1 cellular context compared by ENCODE assay signal in the genomic region with DNA sequence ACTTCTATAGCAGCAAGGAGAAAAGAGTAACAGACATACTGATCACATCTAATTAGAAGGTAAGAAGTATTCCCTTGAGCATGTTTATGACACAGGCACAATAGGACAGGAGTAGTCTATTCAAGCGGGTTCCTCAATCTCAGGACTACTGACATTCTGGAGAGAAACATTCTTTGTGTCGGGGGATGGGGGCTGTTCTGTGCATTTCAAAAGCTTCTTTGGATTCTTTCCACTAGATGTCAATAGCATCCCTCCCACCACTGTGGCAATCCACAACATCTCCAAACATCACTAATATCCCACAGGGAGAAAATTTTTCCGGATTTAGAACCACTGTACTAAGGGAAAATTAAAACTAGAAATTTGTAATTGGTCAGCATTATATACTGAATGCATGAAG.
A peak's percentile ranks its signal among the peaks of the same experiment; 100 is the strongest.
TF ChIP-seq lines count a peak whose summit lies in the region.

No MANE protein-coding gene starts in this region.

TF ChIP-seq in H1, 55 proteins besides CTCF, POLR2A, EP300 and RAD21 (continued from another document):
- TF ChIP-seq, protein P1, sequence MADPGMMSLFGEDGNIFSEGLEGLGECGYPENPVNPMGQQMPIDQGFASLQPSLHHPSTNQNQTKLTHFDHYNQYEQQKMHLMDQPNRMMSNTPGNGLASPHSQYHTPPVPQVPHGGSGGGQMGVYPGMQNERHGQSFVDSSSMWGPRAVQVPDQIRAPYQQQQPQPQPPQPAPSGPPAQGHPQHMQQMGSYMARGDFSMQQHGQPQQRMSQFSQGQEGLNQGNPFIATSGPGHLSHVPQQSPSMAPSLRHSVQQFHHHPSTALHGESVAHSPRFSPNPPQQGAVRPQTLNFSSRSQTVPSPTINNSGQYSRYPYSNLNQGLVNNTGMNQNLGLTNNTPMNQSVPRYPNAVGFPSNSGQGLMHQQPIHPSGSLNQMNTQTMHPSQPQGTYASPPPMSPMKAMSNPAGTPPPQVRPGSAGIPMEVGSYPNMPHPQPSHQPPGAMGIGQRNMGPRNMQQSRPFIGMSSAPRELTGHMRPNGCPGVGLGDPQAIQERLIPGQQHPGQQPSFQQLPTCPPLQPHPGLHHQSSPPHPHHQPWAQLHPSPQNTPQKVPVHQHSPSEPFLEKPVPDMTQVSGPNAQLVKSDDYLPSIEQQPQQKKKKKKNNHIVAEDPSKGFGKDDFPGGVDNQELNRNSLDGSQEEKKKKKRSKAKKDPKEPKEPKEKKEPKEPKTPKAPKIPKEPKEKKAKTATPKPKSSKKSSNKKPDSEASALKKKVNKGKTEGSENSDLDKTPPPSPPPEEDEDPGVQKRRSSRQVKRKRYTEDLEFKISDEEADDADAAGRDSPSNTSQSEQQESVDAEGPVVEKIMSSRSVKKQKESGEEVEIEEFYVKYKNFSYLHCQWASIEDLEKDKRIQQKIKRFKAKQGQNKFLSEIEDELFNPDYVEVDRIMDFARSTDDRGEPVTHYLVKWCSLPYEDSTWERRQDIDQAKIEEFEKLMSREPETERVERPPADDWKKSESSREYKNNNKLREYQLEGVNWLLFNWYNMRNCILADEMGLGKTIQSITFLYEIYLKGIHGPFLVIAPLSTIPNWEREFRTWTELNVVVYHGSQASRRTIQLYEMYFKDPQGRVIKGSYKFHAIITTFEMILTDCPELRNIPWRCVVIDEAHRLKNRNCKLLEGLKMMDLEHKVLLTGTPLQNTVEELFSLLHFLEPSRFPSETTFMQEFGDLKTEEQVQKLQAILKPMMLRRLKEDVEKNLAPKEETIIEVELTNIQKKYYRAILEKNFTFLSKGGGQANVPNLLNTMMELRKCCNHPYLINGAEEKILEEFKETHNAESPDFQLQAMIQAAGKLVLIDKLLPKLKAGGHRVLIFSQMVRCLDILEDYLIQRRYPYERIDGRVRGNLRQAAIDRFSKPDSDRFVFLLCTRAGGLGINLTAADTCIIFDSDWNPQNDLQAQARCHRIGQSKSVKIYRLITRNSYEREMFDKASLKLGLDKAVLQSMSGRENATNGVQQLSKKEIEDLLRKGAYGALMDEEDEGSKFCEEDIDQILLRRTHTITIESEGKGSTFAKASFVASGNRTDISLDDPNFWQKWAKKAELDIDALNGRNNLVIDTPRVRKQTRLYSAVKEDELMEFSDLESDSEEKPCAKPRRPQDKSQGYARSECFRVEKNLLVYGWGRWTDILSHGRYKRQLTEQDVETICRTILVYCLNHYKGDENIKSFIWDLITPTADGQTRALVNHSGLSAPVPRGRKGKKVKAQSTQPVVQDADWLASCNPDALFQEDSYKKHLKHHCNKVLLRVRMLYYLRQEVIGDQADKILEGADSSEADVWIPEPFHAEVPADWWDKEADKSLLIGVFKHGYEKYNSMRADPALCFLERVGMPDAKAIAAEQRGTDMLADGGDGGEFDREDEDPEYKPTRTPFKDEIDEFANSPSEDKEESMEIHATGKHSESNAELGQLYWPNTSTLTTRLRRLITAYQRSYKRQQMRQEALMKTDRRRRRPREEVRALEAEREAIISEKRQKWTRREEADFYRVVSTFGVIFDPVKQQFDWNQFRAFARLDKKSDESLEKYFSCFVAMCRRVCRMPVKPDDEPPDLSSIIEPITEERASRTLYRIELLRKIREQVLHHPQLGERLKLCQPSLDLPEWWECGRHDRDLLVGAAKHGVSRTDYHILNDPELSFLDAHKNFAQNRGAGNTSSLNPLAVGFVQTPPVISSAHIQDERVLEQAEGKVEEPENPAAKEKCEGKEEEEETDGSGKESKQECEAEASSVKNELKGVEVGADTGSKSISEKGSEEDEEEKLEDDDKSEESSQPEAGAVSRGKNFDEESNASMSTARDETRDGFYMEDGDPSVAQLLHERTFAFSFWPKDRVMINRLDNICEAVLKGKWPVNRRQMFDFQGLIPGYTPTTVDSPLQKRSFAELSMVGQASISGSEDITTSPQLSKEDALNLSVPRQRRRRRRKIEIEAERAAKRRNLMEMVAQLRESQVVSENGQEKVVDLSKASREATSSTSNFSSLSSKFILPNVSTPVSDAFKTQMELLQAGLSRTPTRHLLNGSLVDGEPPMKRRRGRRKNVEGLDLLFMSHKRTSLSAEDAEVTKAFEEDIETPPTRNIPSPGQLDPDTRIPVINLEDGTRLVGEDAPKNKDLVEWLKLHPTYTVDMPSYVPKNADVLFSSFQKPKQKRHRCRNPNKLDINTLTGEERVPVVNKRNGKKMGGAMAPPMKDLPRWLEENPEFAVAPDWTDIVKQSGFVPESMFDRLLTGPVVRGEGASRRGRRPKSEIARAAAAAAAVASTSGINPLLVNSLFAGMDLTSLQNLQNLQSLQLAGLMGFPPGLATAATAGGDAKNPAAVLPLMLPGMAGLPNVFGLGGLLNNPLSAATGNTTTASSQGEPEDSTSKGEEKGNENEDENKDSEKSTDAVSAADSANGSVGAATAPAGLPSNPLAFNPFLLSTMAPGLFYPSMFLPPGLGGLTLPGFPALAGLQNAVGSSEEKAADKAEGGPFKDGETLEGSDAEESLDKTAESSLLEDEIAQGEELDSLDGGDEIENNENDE (IDR thresholded peaks at IDR 0.05; ENCODE audit: insufficient replicate concordance, low read length): peak; percentile 58
